29 cellular contexts compared by ENCODE assay signal in the genomic region with DNA sequence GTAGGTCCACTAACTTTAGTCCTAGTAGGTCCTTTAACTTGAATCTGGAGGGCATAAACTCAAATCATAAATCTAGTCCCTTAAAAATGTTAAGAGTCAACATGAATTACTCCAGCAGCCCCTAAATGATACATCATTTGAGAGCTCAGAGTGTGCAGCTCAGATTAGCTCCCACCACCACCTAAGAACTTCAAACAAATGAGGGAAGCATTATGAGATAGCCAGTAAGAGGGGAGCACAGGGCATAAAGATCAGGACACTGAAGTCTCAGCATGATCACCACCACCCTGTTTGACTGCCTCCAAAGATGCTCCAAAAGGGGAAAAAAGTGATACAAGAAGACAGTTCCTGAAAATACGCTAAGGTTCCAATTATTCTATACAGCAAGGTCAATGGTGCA. TPM values are rescaled to one million over a fixed set of nuclear protein-coding genes. Genes with fewer than 3 reads are reported as not detected.
"Had no signal": no experiment of that assay in that cellular context is flagged by ENCODE, and none has a peak within 500 bp of the region (broad histone marks: within the 10 kb centered on the region; RNA-seq: fewer than 3 reads in every experiment).

No MANE protein-coding gene starts in this region.

- DNase-seq: colonic mucosa; effector CD8-positive, alpha-beta T cell; endodermal cell; esophagus squamous epithelium; foreskin melanocyte; hypothalamus; left ventricle myocardium superior; lower lobe of right lung; natural killer cell; occipital lobe; ovary; psoas muscle; right cardiac atrium; stimulated activated CD4-positive, alpha-beta T cell treated with anti-CD3 and anti-CD28 coated beads, Interleukin-15, amount 100 ng/mL, for 24 hours; stimulated activated CD4-positive, alpha-beta T cell treated with anti-CD3 and anti-CD28 coated beads, Interleukin-2, amount 100 ng/mL, for 48 hours; stimulated activated naive B cell treated with anti-CD40 and anti-IgM and Interleukin-4, amounts not matched to agents 10 μg/mL and 1 μg/mL and 100 μg/mL, for 72 hours; upper lobe of right lung; uterus had no signal

- H3K27ac Mint-ChIP-seq: dendritic cell treated with granulocyte-macrophage colony-stimulating factor and Interleukin-4, amounts not matched to agents 40 ng/mL and 50 ng/mL, for 4 days; endodermal cell; stimulated activated naive B cell treated with anti-CD40 and anti-IgM and Interleukin-4, amounts not matched to agents 10 μg/mL and 1 μg/mL and 100 μg/mL, for 72 hours; stimulated activated naive CD8-positive, alpha-beta T cell treated with anti-CD3 and anti-CD28 coated beads, Interleukin-15, Interleukin-2, amounts not matched to agents 100 ng/mL and 50 ng/mL, for 24 hours had no signal

- H3K4me3 ChIP-seq: colonic mucosa, esophagus squamous epithelium, lower lobe of right lung, ovary, psoas muscle, skin epidermis, thoracic aorta, tibial nerve, upper lobe of right lung, uterus had no signal

- H3K4me3 Mint-ChIP-seq: dendritic cell treated with granulocyte-macrophage colony-stimulating factor and Interleukin-4, amounts not matched to agents 40 ng/mL and 50 ng/mL, for 4 days; endodermal cell; natural killer cell; stimulated activated naive B cell treated with anti-CD40 and anti-IgM and Interleukin-4, amounts not matched to agents 10 μg/mL and 1 μg/mL and 100 μg/mL, for 72 hours; stimulated activated naive CD8-positive, alpha-beta T cell treated with anti-CD3 and anti-CD28 coated beads, Interleukin-15, Interleukin-2, amounts not matched to agents 100 ng/mL and 50 ng/mL, for 24 hours had no signal

- ATAC-seq: left ventricle myocardium superior; lower lobe of right lung; natural killer cell; psoas muscle; right cardiac atrium; stimulated activated naive B cell treated with anti-CD40 and anti-IgM and Interleukin-4, amounts not matched to agents 10 μg/mL and 1 μg/mL and 100 μg/mL, for 72 hours; upper lobe of right lung had no signal

- H3K27me3 ChIP-seq: colonic mucosa, esophagus squamous epithelium, ovary, tibial nerve, upper lobe of right lung, uterus had no signal

- H3K4me1 ChIP-seq: uterus had no signal

- H3K9me3 ChIP-seq: colonic mucosa, esophagus squamous epithelium, lower lobe of right lung, ovary, psoas muscle, thoracic aorta, tibial nerve, upper lobe of right lung, uterus had no signal

- H3K36me3 Mint-ChIP-seq: natural killer cell had no signal

- H3K27ac ChIP-seq: colonic mucosa, esophagus squamous epithelium, lower lobe of right lung, ovary, psoas muscle, skin epidermis, thoracic aorta, tibial nerve, upper lobe of right lung, uterus had no signal

- H3K9me3 Mint-ChIP-seq: dendritic cell treated with granulocyte-macrophage colony-stimulating factor and Interleukin-4, amounts not matched to agents 40 ng/mL and 50 ng/mL, for 4 days; endodermal cell; natural killer cell; stimulated activated naive B cell treated with anti-CD40 and anti-IgM and Interleukin-4, amounts not matched to agents 10 μg/mL and 1 μg/mL and 100 μg/mL, for 72 hours; stimulated activated naive CD8-positive, alpha-beta T cell treated with anti-CD3 and anti-CD28 coated beads, Interleukin-15, Interleukin-2, amounts not matched to agents 100 ng/mL and 50 ng/mL, for 24 hours had no signal

- H3K27me3 Mint-ChIP-seq: dendritic cell treated with granulocyte-macrophage colony-stimulating factor and Interleukin-4, amounts not matched to agents 40 ng/mL and 50 ng/mL, for 4 days; stimulated activated naive B cell treated with anti-CD40 and anti-IgM and Interleukin-4, amounts not matched to agents 10 μg/mL and 1 μg/mL and 100 μg/mL, for 72 hours; stimulated activated naive CD8-positive, alpha-beta T cell treated with anti-CD3 and anti-CD28 coated beads, Interleukin-15, Interleukin-2, amounts not matched to agents 100 ng/mL and 50 ng/mL, for 24 hours had no signal

- H3K36me3 ChIP-seq: colonic mucosa, ovary, uterus had no signal

RNA-seq across cellular contexts. Expression of gene STOML3, which starts 41.5 kb away (rescaled TPM):
- total RNA-seq: colonic mucosa, endodermal cell, endothelial cell of umbilical vein, epithelial cell of proximal tubule, esophagus squamous epithelium, left ventricle myocardium superior, mononuclear cell, natural killer cell, psoas muscle, renal cortical epithelial cell, right cardiac atrium, thoracic aorta, tibial nerve, upper lobe of right lung had no signal
- polyA plus RNA-seq: endothelial cell of umbilical vein, keratinocyte, neural cell, ovary, psoas muscle, right cardiac atrium had no signal
